Comparison of ENCODE assay signal across 8 cellular contexts in the genomic region with DNA sequence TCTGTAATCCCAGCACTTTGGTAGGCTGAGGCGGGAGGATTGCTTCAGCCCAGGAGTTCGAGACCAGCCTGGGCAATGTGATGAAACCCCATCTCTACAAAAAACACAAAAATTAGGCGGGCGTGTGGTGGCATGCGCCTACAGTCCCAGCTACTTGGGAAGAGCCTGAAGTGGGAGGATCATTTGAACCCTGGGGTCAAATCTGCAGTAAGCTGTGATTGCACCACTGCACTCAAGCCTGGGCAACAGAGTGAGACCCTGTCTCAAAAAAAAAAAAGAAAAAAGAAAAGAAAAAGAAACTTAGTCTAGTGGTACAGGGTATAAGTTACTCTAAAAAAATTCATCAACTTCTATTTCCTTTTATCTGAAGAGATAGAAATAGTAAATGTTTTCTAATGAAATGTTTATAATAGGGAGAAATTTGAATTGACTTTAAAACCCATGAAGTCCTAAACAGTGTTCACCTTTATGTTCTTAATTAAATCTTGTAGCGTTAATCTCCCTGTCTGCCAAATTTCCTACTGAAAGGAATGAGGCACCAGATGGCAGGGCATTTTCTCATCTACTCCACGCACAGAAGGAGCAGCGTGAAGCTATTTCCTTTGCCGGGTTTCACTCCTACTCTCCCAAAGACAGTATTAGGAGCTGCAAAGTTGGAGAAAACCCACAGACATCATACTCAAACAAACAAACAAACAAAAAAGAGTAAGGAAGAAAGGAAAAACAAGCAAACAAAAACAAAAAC. TPM values are rescaled to one million over a fixed set of nuclear protein-coding genes. Genes with fewer than 3 reads are reported as not detected.
A peak's percentile ranks its signal among the peaks of the same experiment; 100 is the strongest.
DNase-seq lines count a peak whose midpoint lies in the region; ATAC-seq and TF ChIP-seq lines count a peak whose summit lies in the region.

No MANE protein-coding gene starts in this region.

- peak overlapping the region; percentile 90 for H3K4me2 ChIP-seq in BLaER1
- peak overlapping the region; percentile 96 for H3K4me2 ChIP-seq in SU-DHL-6 (ENCODE audit: low read depth, low read length, poor library complexity, severe bottlenecking)

- H3K27me3 ChIP-seq in BLaER1 (no peaks in the 10 kb centered on the region), SU-DHL-6 (ENCODE audit: low read length) (no peaks in the 10 kb centered on the region), iPS-18a (ENCODE audit: control insufficient read depth, insufficient read depth, low read length) (no peaks in the 10 kb centered on the region), gastroesophageal sphincter (no peaks in the 10 kb centered on the region)

- TF ChIP-seq CTCF in HFF-Myc (IDR thresholded peaks at IDR 0.05; ENCODE audit: low read depth, low read length, missing control alignments) (no peak), SU-DHL-6 (IDR thresholded peaks at IDR 0.05; ENCODE audit: insufficient read depth, low read length, poor library complexity, severe bottlenecking) (no peak), gastroesophageal sphincter (IDR thresholded peaks at IDR 0.05) (no peak)

- H3K9me2 ChIP-seq in SU-DHL-6 (replicated peaks; ENCODE audit: insufficient read depth, low read length), result no peaks in the 10 kb centered on the region

- H3K79me2 ChIP-seq in SU-DHL-6 (ENCODE audit: insufficient read depth, low read length), result peaks cover 54% of the 10 kb centered on the region

- H3K9me3 ChIP-seq in BLaER1 (no peaks in the 10 kb centered on the region), SU-DHL-6 (ENCODE audit: insufficient read depth, low read length) (no peaks in the 10 kb centered on the region), iPS-18a (ENCODE audit: control insufficient read depth, low read depth, low read length) (no peaks in the 10 kb centered on the region), gastroesophageal sphincter (no peaks in the 10 kb centered on the region)

- TF ChIP-seq POLR2A in gastroesophageal sphincter (IDR thresholded peaks at IDR 0.05), result no peak

- H3K36me3 ChIP-seq in BLaER1, result peaks cover 40% of the 10 kb centered on the region
- H3K36me3 ChIP-seq in SU-DHL-6 (ENCODE audit: low read length), result peaks cover 25% of the 10 kb centered on the region; the same call in 1 of the 2 replicates
- H3K36me3 ChIP-seq in iPS-18a (ENCODE audit: control insufficient read depth, low read depth, low read length), result peaks cover 23% of the 10 kb centered on the region
- no peaks in the 10 kb centered on the region for H3K36me3 ChIP-seq in gastroesophageal sphincter

- peaks cover 5% of the 10 kb centered on the region; the same call in 1 of the 2 replicates for H4K20me1 ChIP-seq in BLaER1
- peaks cover 5% of the 10 kb centered on the region; the same call in 1 of the 2 replicates for H4K20me1 ChIP-seq in SU-DHL-6 (ENCODE audit: low read depth, low read length)

- peak overlapping the region; percentile 90 for H3K9ac ChIP-seq in BLaER1
- H3K9ac ChIP-seq in SU-DHL-6 (ENCODE audit: low read length), result peak overlapping the region; percentile 93
- H3K9ac ChIP-seq in iPS-18a (ENCODE audit: low read length), result no peak overlapping the region

- H3K27ac ChIP-seq in BLaER1, result no peak overlapping the region
- H3K27ac ChIP-seq in SU-DHL-6 (ENCODE audit: low read depth, low read length), result no peak overlapping the region; the same call in none of the 2 replicates
- H3K27ac ChIP-seq in iPS-18a (ENCODE audit: low read length), result no peak overlapping the region
- no peak overlapping the region for H3K27ac ChIP-seq in gastroesophageal sphincter

- H3K4me1 ChIP-seq in BLaER1 (peaks cover 40% of the 10 kb centered on the region), iPS-18a (ENCODE audit: control insufficient read depth, low read depth, low read length) (peaks cover 8% of the 10 kb centered on the region), gastroesophageal sphincter (peaks cover 0 to 15% (median 4%) of the 10 kb centered on the region in 3 donors)

- WGBS in gastroesophageal sphincter (ENCODE audit: low coverage in 1 of 2), 2 donors, result 48 to 83% methylated on average over 3 to 7 of the region's 9 CpGs

- H2AFZ ChIP-seq in SU-DHL-6 (ENCODE audit: low read depth, low read length, severe bottlenecking), result no peak overlapping the region

- no peaks in the 10 kb centered on the region; the same call in 1 of the 2 replicates for H3F3A ChIP-seq in SU-DHL-6 (ENCODE audit: insufficient read depth)

- H3K4me3 ChIP-seq in BLaER1 (peak overlapping the region; percentile 85), HFF-Myc (replicated peaks; ENCODE audit: low read depth, low read length) (peak overlapping the region; percentile 75), SU-DHL-6 (ENCODE audit: insufficient read depth, low read length, poor library complexity, severe bottlenecking) (peak overlapping the region; percentile 87), iPS-18a (ENCODE audit: low read length) (peak overlapping the region; percentile 80), gastroesophageal sphincter (no peak overlapping the region)

- TF ChIP-seq EP300 in gastroesophageal sphincter (IDR thresholded peaks at IDR 0.05), result no peak

- DNase-seq in HFF-Myc (ENCODE audit: extremely low read depth, low read depth), result no peak

- ATAC-seq in GM19324 (IDR thresholded peaks at IDR 0.05; ENCODE audit: low FRiP score, unreplicated experiment), result no peak
- no peak for ATAC-seq in HG02763 (IDR thresholded peaks at IDR 0.05; ENCODE audit: unreplicated experiment)
- ATAC-seq in HG02970 (IDR thresholded peaks at IDR 0.05; ENCODE audit: low FRiP score, unreplicated experiment), result no peak
- ATAC-seq in gastroesophageal sphincter, result no peak

RNA-seq across cellular contexts. Expression of gene PCLAF, which starts 1.9 kb away (rescaled TPM):
- 1 to 10 TPM in 1 of 4 donors, not detected in 3; 2.4 TPM for total RNA-seq in gastroesophageal sphincter

RNA-seq across cellular contexts. Expression of gene TRIP4, which starts 8.2 kb away (rescaled TPM):
- total RNA-seq in gastroesophageal sphincter, result 10 to 100 TPM in 2 of 4 donors, 1 to 10 TPM in 2; 7.7 to 17.0 (median 11.1) TPM

RNA-seq across cellular contexts. Expression of gene CSNK1G1, which starts 23.4 kb away (rescaled TPM):
- total RNA-seq in gastroesophageal sphincter, result 10 to 100 TPM in 2 of 4 donors, 1 to 10 TPM in 2; 9.2 to 67.0 (median 11.9) TPM

Comparison
In these comparisons a context has a peak if more than half of its experiments do, and no peak if none do; other contexts are left out.
1. H3K4me3 ChIP-seq: peak in BLaER1 (single experiment), HFF-Myc (single experiment), SU-DHL-6 (single experiment) and iPS-18a (single experiment); none in gastroesophageal sphincter (0 of 2).